ENCODE assay signal across 8 cellular contexts in the genomic region with DNA sequence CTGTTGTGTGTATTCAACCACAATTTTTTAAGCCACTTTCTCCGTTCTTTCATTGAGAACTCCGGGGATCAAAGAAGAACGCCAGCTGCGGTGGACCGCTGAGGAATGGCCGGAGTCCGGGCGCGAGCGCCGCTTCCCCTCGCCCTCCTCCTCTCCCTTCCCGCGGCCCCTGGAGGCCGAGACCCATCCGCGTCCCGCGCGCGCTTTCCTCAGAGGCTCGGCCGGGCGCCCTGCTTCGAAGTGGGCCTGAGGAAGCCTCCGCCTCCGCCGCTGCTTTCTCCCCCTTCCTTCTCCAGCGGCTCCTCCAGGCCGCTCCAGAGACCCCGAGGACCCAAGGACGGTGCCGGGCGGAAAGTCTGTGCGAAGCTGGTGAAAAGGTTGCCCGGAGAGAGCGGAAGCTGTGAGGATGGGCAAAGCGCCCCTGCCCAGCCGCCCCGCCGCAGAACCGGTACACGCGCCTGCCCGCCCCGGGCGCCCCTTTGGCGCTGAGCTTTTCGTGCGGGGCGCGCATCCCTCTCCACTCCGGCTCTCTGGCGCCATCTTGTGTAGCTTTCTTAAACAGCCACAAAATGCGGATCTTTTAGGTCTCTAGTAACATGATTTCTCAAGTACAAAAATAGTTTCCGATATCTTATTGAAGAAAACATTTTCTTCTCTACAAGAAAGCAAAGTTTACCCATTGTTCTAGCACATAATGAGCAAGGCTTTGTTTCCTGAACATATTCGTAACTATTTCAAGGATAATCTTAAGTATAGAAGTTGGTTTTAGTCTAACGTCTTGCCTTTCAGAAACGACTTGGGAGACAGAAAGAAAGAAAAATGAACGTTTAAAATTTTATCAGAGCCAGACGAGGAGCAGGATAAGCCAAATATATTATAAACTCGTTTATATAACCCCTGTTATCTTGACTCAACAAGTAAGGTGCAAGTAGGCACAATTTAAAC. TPM values are rescaled to one million over a fixed set of nuclear protein-coding genes. Genes with fewer than 3 reads are reported as not detected.
DNase-seq lines count a peak whose midpoint lies in the region; ATAC-seq, FAIRE-seq and TF ChIP-seq lines count a peak whose summit lies in the region.

No MANE protein-coding gene starts in this region.

- H3K27ac ChIP-seq in keratinocyte (ENCODE audit: control insufficient read depth, insufficient read depth, low read length) = no peak overlapping the region

- H3K4me1 Mint-ChIP-seq in central memory CD8-positive, alpha-beta T cell = peaks cover 5% of the 10 kb centered on the region

- H3K9ac ChIP-seq in keratinocyte (ENCODE audit: control insufficient read depth, extremely low read depth, insufficient read depth, low read length) = no peak overlapping the region

- peak; percentile 65 to 84 (median 83) for TF ChIP-seq CTCF in keratinocyte (optimal IDR thresholded peaks at IDR 0.05 in 1 of 3, IDR thresholded peaks at IDR 0.05 in 1 of 3, conservative IDR thresholded peaks at IDR 0.05 in 1 of 3; ENCODE audit: extremely low read depth in 1 of 3, insufficient read depth in 2 of 3, low read length in 3 of 3)

- peak overlapping the region; percentile 36 to 73 (median 61) for H3K4me3 ChIP-seq in keratinocyte (ENCODE audit: control insufficient read depth in 2 of 3, extremely low read depth in 1 of 3, insufficient read depth in 2 of 3, low read depth in 1 of 3, low read length in 3 of 3)

- H3K79me2 ChIP-seq in keratinocyte (ENCODE audit: control insufficient read depth, insufficient read depth, low read length) = no peaks in the 10 kb centered on the region

- no peaks in the 10 kb centered on the region for H3K9me3 Mint-ChIP-seq in central memory CD8-positive, alpha-beta T cell

- no peaks in the 10 kb centered on the region for H3K9me3 ChIP-seq in keratinocyte (ENCODE audit: control insufficient read depth, low read depth, low read length)

- H3K4me1 ChIP-seq in keratinocyte (ENCODE audit: control insufficient read depth, extremely low read depth, insufficient read depth, low read length) = peaks cover 6% of the 10 kb centered on the region

- dilution Hi-C loops in keratinocyte (cut with MboI; ENCODE audit: extremely low pct_ligation_motif_present, low sequenced_read_pairs) = no loop called here

- peaks cover 3% of the 10 kb centered on the region for H3K27me3 ChIP-seq in keratinocyte (ENCODE audit: control insufficient read depth, extremely low read depth, insufficient read depth, low read length)

- H3K36me3 ChIP-seq in keratinocyte (ENCODE audit: control insufficient read depth in 2 of 2, extremely low read depth in 1 of 2, insufficient read depth in 2 of 2, low read length in 2 of 2) = no peaks in the 10 kb centered on the region

- DNase-seq in NCI-H1436 (lab: John Stamatoyannopoulos, UW) (peak; percentile 74), NCI-H1436 treated with DMSO at 0.1 percent for 48 hours (lab: John Stamatoyannopoulos, UW) (no peak), NCI-H2227 (lab: John Stamatoyannopoulos, UW; ENCODE audit: unreplicated experiment) (peak; percentile 90), keratinocyte (ENCODE audit: low read depth, low spot score) (no peak)
- peak; percentile 41 to 61 (median 51) for DNase-seq in activated CD4-positive, CD25-positive, alpha-beta regulatory T cell (lab: John Stamatoyannopoulos, UW)
- DNase-seq in central memory CD8-positive, alpha-beta T cell (ENCODE audit: low spot score in 2 of 2) = peak; percentile 55 to 70
- peak; percentile 56 to 86 (median 62) for DNase-seq in stimulated activated CD4-positive, alpha-beta T cell treated with anti-CD3 and anti-CD28 coated beads, Interleukin-12 subunit alpha, Interleukin-12 subunit beta, amount 100 ng/mL, for 48 hours (ENCODE audit: low read depth in 2 of 3, low spot score in 1 of 3)

- peaks cover 39% of the 10 kb centered on the region for H3K27me3 Mint-ChIP-seq in central memory CD8-positive, alpha-beta T cell

- peak; percentile 49 for FAIRE-seq in keratinocyte (lab: Jason Lieb, UNC)

- H3K4me3 Mint-ChIP-seq in central memory CD8-positive, alpha-beta T cell = peak overlapping the region; percentile 69

- no peaks in the 10 kb centered on the region for H4K20me1 ChIP-seq in keratinocyte (ENCODE audit: control insufficient read depth, extremely low read depth, insufficient read depth, low read length)

- H3K27ac Mint-ChIP-seq in central memory CD8-positive, alpha-beta T cell (ENCODE audit: low read depth) = no peak overlapping the region

- H2AFZ ChIP-seq in keratinocyte (ENCODE audit: control insufficient read depth, low read length) = peak overlapping the region; percentile 62

- peaks cover 1% of the 10 kb centered on the region for H3K36me3 Mint-ChIP-seq in central memory CD8-positive, alpha-beta T cell (ENCODE audit: insufficient read depth)

- peak overlapping the region; percentile 89 for H3K4me2 ChIP-seq in keratinocyte (ENCODE audit: control insufficient read depth, extremely low read depth, insufficient read depth, low read depth, low read length)

- peak; percentile 90 for ATAC-seq in HG02973 (IDR thresholded peaks at IDR 0.05; ENCODE audit: unreplicated experiment)
- peak; percentile 77 for ATAC-seq in central memory CD8-positive, alpha-beta T cell (replicated peaks; ENCODE audit: extremely low read depth, poor library complexity, severe bottlenecking)

- no peaks in the 10 kb centered on the region for H3K9me1 ChIP-seq in keratinocyte (ENCODE audit: control insufficient read depth, extremely low read depth, insufficient read depth, low read length)

RNA-seq across cellular contexts. Expression of gene FAM174B, which starts 59.2 kb away (rescaled TPM):
- 0.22 to 0.73 TPM (median 0.44 TPM) in 3 replicates for polyA plus RNA-seq in keratinocyte
- not detected for polyA plus RNA-seq in keratinocyte (2011; ENCODE audit: low read depth)
- 0.18 and 0.38 TPM in 2 replicates for polyA plus RNA-seq in keratinocyte (2011; cell fraction: cytosol; rRNA removed)
- 0.48 and 0.60 TPM in 2 replicates for polyA plus RNA-seq in keratinocyte (2011; cell fraction: nucleus; rRNA removed)
- 0.16 and 1.4 TPM in 2 replicates for polyA plus RNA-seq in keratinocyte (2012; ENCODE audit: low replicate concordance)
- 0.89 to 1.5 TPM in 2 of 3 replicates, not detected in the other for polyA minus RNA-seq in keratinocyte
- not detected for polyA minus RNA-seq in keratinocyte (2011; cell fraction: cytosol; rRNA and poly(A)+ RNA removed)
- polyA minus RNA-seq in keratinocyte (2011; cell fraction: nucleus; rRNA and poly(A)+ RNA removed) = 1.2 and 1.7 TPM in 2 replicates

Comparison
In these comparisons a context has a peak if more than half of its experiments do, and no peak if none do; other contexts are left out.
1. DNase-seq: peak in NCI-H1436 (single experiment), NCI-H2227 (single experiment), activated CD4-positive, CD25-positive, alpha-beta regulatory T cell (4 of 4), central memory CD8-positive, alpha-beta T cell (2 of 2) and stimulated activated CD4-positive, alpha-beta T cell treated with anti-CD3 and anti-CD28 coated beads, Interleukin-12 subunit alpha, Interleukin-12 subunit beta, amount 100 ng/mL, for 48 hours (3 of 3); none in NCI-H1436 treated with DMSO at 0.1 percent for 48 hours (single experiment) and keratinocyte (single experiment).